Comparison of ENCODE assay signal across 32 cellular contexts in the genomic region with DNA sequence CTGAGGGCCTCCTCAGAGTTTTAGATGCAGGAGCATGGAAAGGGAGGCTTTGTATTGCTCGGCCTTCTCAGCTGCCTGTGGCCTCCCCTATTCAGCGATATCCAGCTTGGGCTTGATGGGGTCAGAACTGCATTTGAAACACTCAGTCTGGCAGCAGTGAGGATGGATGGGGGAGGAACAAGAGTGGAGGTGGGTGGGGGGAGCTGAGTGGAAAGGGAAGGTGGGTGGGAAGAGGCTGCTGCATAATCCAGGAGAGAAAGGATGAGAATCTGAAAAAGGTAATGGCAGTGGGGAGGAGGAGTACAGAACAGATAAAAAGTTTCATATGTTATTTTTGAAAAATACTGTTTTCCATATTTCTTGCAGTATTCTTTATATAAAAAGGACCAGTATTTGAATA.
"Had no signal": no experiment of that assay in that cellular context is flagged by ENCODE, and none has a peak within 500 bp of the region (broad histone marks: within the 10 kb centered on the region; RNA-seq: fewer than 3 reads in every experiment).

No MANE protein-coding gene starts in this region.

- H3K9ac ChIP-seq: SK-N-SH had no signal

- H3K27ac ChIP-seq: ascending aorta, cardiac muscle cell, Peyer's patch, SJSA1 had no signal

- H3K4me1 ChIP-seq: ascending aorta, Peyer's patch, SJSA1 had no signal

- H3K36me3 Mint-ChIP-seq: activated CD4-positive, alpha-beta memory T cell treated with anti-CD3 and anti-CD28 coated beads for 36 hours; activated CD8-positive, alpha-beta memory T cell treated with anti-CD3 and anti-CD28 coated beads, Interleukin-2, amount 10 ng/mL, durations not matched to agents 7 days and 5 days; activated naive CD8-positive, alpha-beta T cell treated with anti-CD3 and anti-CD28 coated beads for 36 hours; WTC11 had no signal

- ATAC-seq: activated CD4-positive, CD25-positive, alpha-beta regulatory T cell treated with anti-CD3 and anti-CD28 coated beads, Interleukin-2, amount 50 U/mL, for 24 hours; activated CD8-positive, alpha-beta memory T cell treated with anti-CD3 and anti-CD28 coated beads, Interleukin-2, amount 10 ng/mL, durations not matched to agents 7 days and 5 days; activated T-cell treated with anti-CD3 and anti-CD28 coated beads, Interleukin-2, amount 50 U/mL, for 72 hours; activated T-helper 17 cell treated with anti-CD3 and anti-CD28 coated beads, Interleukin-2, amount 50 U/mL, for 72 hours had no signal

- H3K27me3 Mint-ChIP-seq: activated CD8-positive, alpha-beta memory T cell treated with anti-CD3 and anti-CD28 coated beads, Interleukin-2, amount 10 ng/mL, durations not matched to agents 7 days and 5 days; activated naive CD8-positive, alpha-beta T cell treated with anti-CD3 and anti-CD28 coated beads for 36 hours; activated T-helper 17 cell treated with anti-CD3 and anti-CD28 coated beads, Interleukin-2, amount 50 U/mL, for 72 hours had no signal

- H3K27me3 ChIP-seq: ascending aorta, cardiac muscle cell, Peyer's patch, SJSA1 had no signal

- H3K4me1 Mint-ChIP-seq: activated CD8-positive, alpha-beta memory T cell treated with anti-CD3 and anti-CD28 coated beads, Interleukin-2, amount 10 ng/mL, durations not matched to agents 7 days and 5 days; activated naive CD8-positive, alpha-beta T cell treated with anti-CD3 and anti-CD28 coated beads for 36 hours; activated T-helper 17 cell treated with anti-CD3 and anti-CD28 coated beads, Interleukin-2, amount 50 U/mL, for 72 hours had no signal

- H3K4me3 Mint-ChIP-seq: activated CD4-positive, alpha-beta memory T cell treated with anti-CD3 and anti-CD28 coated beads for 36 hours; activated CD8-positive, alpha-beta memory T cell treated with anti-CD3 and anti-CD28 coated beads, Interleukin-2, amount 10 ng/mL, durations not matched to agents 7 days and 5 days; activated naive CD8-positive, alpha-beta T cell treated with anti-CD3 and anti-CD28 coated beads for 36 hours; activated T-cell treated with anti-CD3 and anti-CD28 coated beads, Interleukin-2, amount 50 U/mL, for 72 hours; activated T-helper 17 cell treated with anti-CD3 and anti-CD28 coated beads, Interleukin-2, amount 50 U/mL, for 72 hours; T-helper 1 cell treated with Interleukin-12 subunit alpha and Interleukin-12 subunit beta and Interleukin-4 antibody, amounts not matched to agents 30 μg/mL and 1 μg/mL, for 36 hours; T-helper 2 cell treated with Interferon-gamma antibody and Interleukin-4, amounts not matched to agents 5 μg/mL and 100 μg/mL, for 36 hours; WTC11 had no signal

- H3K4me3 ChIP-seq: ascending aorta, cardiac muscle cell, Peyer's patch, SJSA1 had no signal

- DNase-seq: activated CD4-positive, alpha-beta memory T cell treated with anti-CD3 and anti-CD28 coated beads for 36 hours; activated CD4-positive, alpha-beta T cell treated with anti-CD3 and anti-CD28 coated beads for 4 hours; activated CD4-positive, alpha-beta T cell treated with anti-CD3 and anti-CD28 coated beads, Interleukin-2, amount 50 U/mL, for 1 hour; activated CD8-positive, alpha-beta memory T cell treated with anti-CD3 and anti-CD28 coated beads for 24 hours; activated CD8-positive, alpha-beta memory T cell treated with anti-CD3 and anti-CD28 coated beads, Interleukin-2, amount 10 ng/mL, durations not matched to agents 7 days and 5 days; activated CD8-positive, alpha-beta memory T cell treated with anti-CD3 and anti-CD28 coated beads, Interleukin-2, amount 50 U/mL, for 48 hours; activated effector memory CD4-positive, alpha-beta T cell treated with anti-CD3 and anti-CD28 coated beads, Interleukin-2, amount 50 U/mL, for 16 hours; activated naive CD4-positive, alpha-beta T cell; activated naive CD4-positive, alpha-beta T cell treated with anti-CD3 and anti-CD28 coated beads, Interleukin-2, amount 50 U/mL, for 16 hours; activated naive CD8-positive, alpha-beta T cell treated with anti-CD3 and anti-CD28 coated beads for 36 hours; activated T-cell treated with anti-CD3 and anti-CD28 coated beads, Interleukin-2, amount 50 U/mL, for 1 hour; activated T-cell treated with anti-CD3 and anti-CD28 coated beads, Interleukin-2, amount 50 U/mL, for 72 hours; amygdala; MM.1S; NCI-H1092; NCI-H1436 treated with DMSO at 0.1 percent for 48 hours; NCI-H1694 treated with DMSO at 0.1 percent for 48 hours; NCI-H2029; NCI-H345; NCI-H524 treated with DMSO at 0.1 percent for 48 hours; Peyer's patch; RPMI8226; SHP77 treated with DMSO at 0.1 percent for 48 hours; SK-N-SH had no signal

- H3K4me2 ChIP-seq: SK-N-SH had no signal

- H3K9me3 ChIP-seq: ascending aorta, Peyer's patch, SJSA1, SK-N-SH had no signal

- H3K9me3 Mint-ChIP-seq: activated CD4-positive, alpha-beta memory T cell treated with anti-CD3 and anti-CD28 coated beads for 36 hours; activated naive CD8-positive, alpha-beta T cell treated with anti-CD3 and anti-CD28 coated beads for 36 hours; activated T-cell treated with anti-CD3 and anti-CD28 coated beads, Interleukin-2, amount 50 U/mL, for 72 hours; activated T-helper 17 cell treated with anti-CD3 and anti-CD28 coated beads, Interleukin-2, amount 50 U/mL, for 72 hours; T-helper 1 cell treated with Interleukin-12 subunit alpha and Interleukin-12 subunit beta and Interleukin-4 antibody, amounts not matched to agents 30 μg/mL and 1 μg/mL, for 36 hours; T-helper 2 cell treated with Interferon-gamma antibody and Interleukin-4, amounts not matched to agents 5 μg/mL and 100 μg/mL, for 36 hours; WTC11 had no signal

- H3K27ac Mint-ChIP-seq: activated CD4-positive, alpha-beta memory T cell treated with anti-CD3 and anti-CD28 coated beads for 36 hours; activated CD8-positive, alpha-beta memory T cell treated with anti-CD3 and anti-CD28 coated beads, Interleukin-2, amount 10 ng/mL, durations not matched to agents 7 days and 5 days; activated naive CD8-positive, alpha-beta T cell treated with anti-CD3 and anti-CD28 coated beads for 36 hours; activated T-cell treated with anti-CD3 and anti-CD28 coated beads, Interleukin-2, amount 50 U/mL, for 72 hours; activated T-helper 17 cell treated with anti-CD3 and anti-CD28 coated beads, Interleukin-2, amount 50 U/mL, for 72 hours; T-helper 1 cell treated with Interleukin-12 subunit alpha and Interleukin-12 subunit beta and Interleukin-4 antibody, amounts not matched to agents 30 μg/mL and 1 μg/mL, for 36 hours; T-helper 2 cell treated with Interferon-gamma antibody and Interleukin-4, amounts not matched to agents 5 μg/mL and 100 μg/mL, for 36 hours had no signal

- H3K36me3 ChIP-seq: ascending aorta, cardiac muscle cell, Peyer's patch, SJSA1 had no signal
